8 cellular contexts compared by ENCODE assay signal in the genomic region with DNA sequence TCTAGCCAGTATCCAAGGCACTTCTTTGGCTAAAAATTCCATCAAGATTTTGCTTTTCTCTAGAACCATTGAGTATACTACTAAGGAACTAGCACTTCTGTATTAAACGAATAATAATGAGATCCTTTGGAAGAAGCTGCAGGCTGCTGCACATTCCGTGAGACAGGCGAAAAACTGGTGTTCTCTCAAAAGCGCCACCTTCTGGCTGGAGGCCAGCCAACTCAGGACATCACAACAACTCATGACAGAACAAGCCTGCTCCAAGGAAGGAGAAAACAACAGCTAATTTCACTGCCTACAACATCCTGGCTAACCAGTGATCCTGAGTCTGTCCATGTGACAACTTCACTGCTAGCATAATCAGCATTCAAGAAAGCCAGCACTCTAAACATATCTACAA.
DNase-seq lines count a peak whose midpoint lies in the region; ATAC-seq and TF ChIP-seq lines count a peak whose summit lies in the region.

No MANE protein-coding gene starts in this region.

- no peaks in the 10 kb centered on the region for H3K4me1 ChIP-seq in Karpas-422 (ENCODE audit: low read length)

- no peak overlapping the region for H3K27ac ChIP-seq in Karpas-422 (ENCODE audit: low read length)

- DNase-seq in AG10803 (ENCODE audit: low read depth) (peak; percentile 31), Karpas-422 (peak; percentile 79), kidney tubule cell (ENCODE audit: low spot score) (peak; percentile 42), mesothelial cell of epicardium (ENCODE audit: low spot score in 2 of 2, unreplicated experiment in 2 of 2) (no peak)
- DNase-seq in activated T-cell treated with anti-CD3 and anti-CD28 coated beads, Interleukin-2, amount 50 U/mL, for 48 hours = peak; percentile 47 to 49

- no peaks in the 10 kb centered on the region for H3K9me2 ChIP-seq in Karpas-422 (replicated peaks; ENCODE audit: insufficient read depth, low read length)

- no peak overlapping the region for H2AFZ ChIP-seq in Karpas-422 (ENCODE audit: low read length)

- peaks cover 44% of the 10 kb centered on the region for H3K9me3 Mint-ChIP-seq in mesothelial cell of epicardium

- peaks cover 15% of the 10 kb centered on the region for H3K4me1 Mint-ChIP-seq in mesothelial cell of epicardium

- no peaks in the 10 kb centered on the region for H3K79me2 ChIP-seq in Karpas-422 (ENCODE audit: low read length)

- H3K4me3 ChIP-seq in AG10803 (ENCODE audit: low read length) (no peak overlapping the region), Karpas-422 (ENCODE audit: low read length) (no peak overlapping the region)

- no peaks in the 10 kb centered on the region for H3K9me3 ChIP-seq in Karpas-422 (ENCODE audit: low read length)

- no peak overlapping the region for H3K27ac Mint-ChIP-seq in mesothelial cell of epicardium

- H3K36me3 ChIP-seq in Karpas-422 (ENCODE audit: insufficient read depth, low read length) = no peaks in the 10 kb centered on the region

- TF ChIP-seq CTCF in AG10803 (conservative IDR thresholded peaks at IDR 0.05; ENCODE audit: low read length) (peak; percentile 21), mesothelial cell of epicardium (IDR thresholded peaks at IDR 0.05; ENCODE audit: unreplicated experiment) (no peak)

- H4K20me1 ChIP-seq in Karpas-422 (ENCODE audit: insufficient read depth, low read depth, low read length) = no peaks in the 10 kb centered on the region

- H3K4me3 Mint-ChIP-seq in mesothelial cell of epicardium = no peak overlapping the region

- H3K27me3 ChIP-seq in Karpas-422 (ENCODE audit: low read length) = no peaks in the 10 kb centered on the region

- no peaks in the 10 kb centered on the region for H3K27me3 Mint-ChIP-seq in mesothelial cell of epicardium (ENCODE audit: low read depth)

- H3K4me2 ChIP-seq in Karpas-422 (ENCODE audit: low read depth, low read length, poor library complexity, severe bottlenecking) = no peak overlapping the region

- peaks cover 3% of the 10 kb centered on the region for H3K36me3 Mint-ChIP-seq in mesothelial cell of epicardium

- no peak overlapping the region for H3K9ac ChIP-seq in Karpas-422 (ENCODE audit: low read length)

- ATAC-seq in GM18861 (IDR thresholded peaks at IDR 0.05; ENCODE audit: unreplicated experiment) = peak; percentile 51
- ATAC-seq in HG02678 (IDR thresholded peaks at IDR 0.05; ENCODE audit: unreplicated experiment) = no peak
- ATAC-seq in HG02970 (IDR thresholded peaks at IDR 0.05; ENCODE audit: low FRiP score, unreplicated experiment) = no peak

Comparison
In these comparisons a context has a peak if more than half of its experiments do, and no peak if none do; other contexts are left out.
1. DNase-seq: peak in AG10803 (single experiment), Karpas-422 (single experiment), activated T-cell treated with anti-CD3 and anti-CD28 coated beads, Interleukin-2, amount 50 U/mL, for 48 hours (2 of 2) and kidney tubule cell (single experiment); none in mesothelial cell of epicardium (0 of 2).